In genomic region chr7:30459591-30460245, GRCh38 we compare ENCODE assay signal across 8 cellular contexts. TPM values are rescaled to one million over a fixed set of nuclear protein-coding genes. Genes with fewer than 3 reads are reported as not detected.
DNase-seq lines count a peak whose midpoint lies in the region; ATAC-seq and TF ChIP-seq lines count a peak whose summit lies in the region.
"Had no signal": no experiment of that assay in that cellular context is flagged by ENCODE, and none has a peak within 500 bp of the region (broad histone marks: within the 10 kb centered on the region; RNA-seq: fewer than 3 reads in every experiment).

No MANE protein-coding gene starts in this region.

- 22 to 36% methylated on average over 8 to 9 of the region's 9 CpGs for WGBS in transverse colon (ENCODE audit: low coverage in 1 of 2), 2 donors

- no peak overlapping the region for H3K4me3 ChIP-seq in breast epithelium
- H3K4me3 ChIP-seq in lower lobe of right lung, result no peak overlapping the region
- peak overlapping the region in 1 of 4 donors; percentile 3 for H3K4me3 ChIP-seq in transverse colon

- no peak for TF ChIP-seq CTCF in breast epithelium (IDR thresholded peaks at IDR 0.05)
- TF ChIP-seq CTCF in lower lobe of right lung (IDR thresholded peaks at IDR 0.05), result no peak
- TF ChIP-seq CTCF in transverse colon (IDR thresholded peaks at IDR 0.05), result no peak

- TF ChIP-seq POLR2A in breast epithelium (IDR thresholded peaks at IDR 0.05) (no peak), transverse colon (IDR thresholded peaks at IDR 0.05) (no peak)

- H3K27me3 ChIP-seq in breast epithelium (no peaks in the 10 kb centered on the region), lower lobe of right lung (ENCODE audit: low read depth) (no peaks in the 10 kb centered on the region), transverse colon (no peaks in the 10 kb centered on the region)

- peak; percentile 93 for DNase-seq in HS-5 (ENCODE audit: low read depth)
- no peak for DNase-seq in breast epithelium (ENCODE audit: low spot score in 2 of 2)
- no peak for DNase-seq in lower lobe of right lung
- DNase-seq in transverse colon, result peak; percentile 74
- no peak for DNase-seq in SIG-M5 treated with dmso at 0.1 percent for 504 hours (lab: John Stamatoyannopoulos, UW; ENCODE audit: unreplicated experiment)
- no peak for DNase-seq in activated CD8-positive, alpha-beta memory T cell treated with anti-CD3 and anti-CD28 coated beads for 24 hours
- DNase-seq: Karpas-422 had no signal

- in situ Hi-C loops in transverse colon (cut with MboI; ENCODE audit: low pct_ligation_motif_present in 1 of 4, low pct_unique_long_range_greater_than_20kb in 1 of 4, low sequenced_read_pairs in 3 of 4), result loop anchor here in 1 of 4 donors (25.0 kb wide), 1 partner anchor 172 kb away; the partner anchor contains the start of gene ZNRF2

- TF ChIP-seq EP300 in transverse colon (IDR thresholded peaks at IDR 0.05; ENCODE audit: low read depth), result peak; percentile 36

- ATAC-seq in lower lobe of right lung, result peak; percentile 29 to 49
- ATAC-seq in HG02642 (IDR thresholded peaks at IDR 0.05; ENCODE audit: poor library complexity, unreplicated experiment), result no peak

- peak overlapping the region; percentile 60 to 85 for H3K27ac ChIP-seq in breast epithelium
- no peak overlapping the region for H3K27ac ChIP-seq in lower lobe of right lung
- H3K27ac ChIP-seq in transverse colon, result peak overlapping the region; percentile 55 to 74 (median 71)

- H3K36me3 ChIP-seq in breast epithelium (no peaks in the 10 kb centered on the region), lower lobe of right lung (peaks cover 50% of the 10 kb centered on the region), transverse colon (peaks cover 0 to 17% (median 4%) of the 10 kb centered on the region in 4 donors)

- H3K4me1 ChIP-seq in breast epithelium (no peaks in the 10 kb centered on the region), lower lobe of right lung (peaks cover 45% of the 10 kb centered on the region), transverse colon (peaks cover 8 to 36% (median 23%) of the 10 kb centered on the region in 4 donors)

- H3K9me3 ChIP-seq in breast epithelium, result no peaks in the 10 kb centered on the region
- no peaks in the 10 kb centered on the region for H3K9me3 ChIP-seq in lower lobe of right lung
- H3K9me3 ChIP-seq in transverse colon, result no peaks in the 10 kb centered on the region

- intact Hi-C loops in breast epithelium (cut with DNase I; ENCODE audit: low total_unique reads) (no loop called here), lower lobe of right lung (cut with DNase I) (no loop called here), transverse colon (cut with DNase I; ENCODE audit: low total_unique reads) (no loop called here)

RNA-seq across cellular contexts. Expression of gene NOD1, which starts 18.9 kb away (rescaled TPM):
- total RNA-seq in breast epithelium, result 10 to 100 TPM; 11.2 to 34.4 (median 21.4) TPM
- 42.9 TPM for total RNA-seq in lower lobe of right lung
- total RNA-seq in transverse colon, result 10 to 100 TPM; 12.4 to 18.3 (median 15.6) TPM

RNA-seq across cellular contexts. Expression of gene GGCT, which starts 44.9 kb away (rescaled TPM):
- total RNA-seq in breast epithelium (10 to 100 TPM; 25.3 to 59.6 (median 44.6) TPM), lower lobe of right lung (28.8 TPM), transverse colon (10 to 100 TPM in 3 of 4 donors, 1 to 10 TPM in 1; 3.6 to 21.3 (median 16.5) TPM)

Comparison
In these comparisons a context has a peak if more than half of its experiments do, and no peak if none do; other contexts are left out.
1. DNase-seq: peak in HS-5 (single experiment) and transverse colon (single experiment); none in breast epithelium (0 of 2), lower lobe of right lung (single experiment), SIG-M5 treated with dmso at 0.1 percent for 504 hours (single experiment) and activated CD8-positive, alpha-beta memory T cell treated with anti-CD3 and anti-CD28 coated beads for 24 hours (single experiment).